In genomic region chr1:167650266-167651160, GRCh38 we compare ENCODE assay signal across 2 cellular contexts.
TF ChIP-seq lines count a peak whose summit lies in the region.

No MANE protein-coding gene starts in this region.

TF ChIP-seq in H1, 55 proteins besides CTCF, POLR2A, EP300 and RAD21 (continued from another document):
- TF ChIP-seq NANOG (IDR thresholded peaks at IDR 0.05; ENCODE audit: insufficient read depth, low read depth, low read length, poor library complexity, severe bottlenecking) (no peak), BCL11A (IDR thresholded peaks at IDR 0.05; ENCODE audit: low read depth in 2 of 2, low read length in 2 of 2) (no peak), NRF1 (IDR thresholded peaks at IDR 0.05; ENCODE audit: low read depth, low read length) (no peak), CHD7 (IDR thresholded peaks at IDR 0.05; ENCODE audit: insufficient replicate concordance, low read length) (no peak), USF2 (IDR thresholded peaks at IDR 0.05; ENCODE audit: low read length) (no peak), E2F6 (IDR thresholded peaks at IDR 0.05) (no peak), SIN3A (conservative IDR thresholded peaks at IDR 0.05 in 1 of 2, IDR thresholded peaks at IDR 0.05 in 1 of 2; ENCODE audit: low read depth in 1 of 2, low read length in 2 of 2) (no peak), CHD2 (IDR thresholded peaks at IDR 0.05; ENCODE audit: low read length) (no peak), KDM5A (IDR thresholded peaks at IDR 0.05; ENCODE audit: low read length) (no peak), FOSL1 (IDR thresholded peaks at IDR 0.05; ENCODE audit: insufficient read depth, low read depth, low read length) (no peak), TEAD4 (IDR thresholded peaks at IDR 0.05; ENCODE audit: low read depth, low read length) (no peak), RFX5 (IDR thresholded peaks at IDR 0.05; ENCODE audit: borderline replicate concordance, low read depth, low read length) (no peak)
TF ChIP-seq in H1: peak in this region for 0.

TF ChIP-seq in SK-N-SH, 30 proteins besides CTCF, POLR2A, EP300 and RAD21 (continued from another document):
- TF ChIP-seq, protein P1, sequence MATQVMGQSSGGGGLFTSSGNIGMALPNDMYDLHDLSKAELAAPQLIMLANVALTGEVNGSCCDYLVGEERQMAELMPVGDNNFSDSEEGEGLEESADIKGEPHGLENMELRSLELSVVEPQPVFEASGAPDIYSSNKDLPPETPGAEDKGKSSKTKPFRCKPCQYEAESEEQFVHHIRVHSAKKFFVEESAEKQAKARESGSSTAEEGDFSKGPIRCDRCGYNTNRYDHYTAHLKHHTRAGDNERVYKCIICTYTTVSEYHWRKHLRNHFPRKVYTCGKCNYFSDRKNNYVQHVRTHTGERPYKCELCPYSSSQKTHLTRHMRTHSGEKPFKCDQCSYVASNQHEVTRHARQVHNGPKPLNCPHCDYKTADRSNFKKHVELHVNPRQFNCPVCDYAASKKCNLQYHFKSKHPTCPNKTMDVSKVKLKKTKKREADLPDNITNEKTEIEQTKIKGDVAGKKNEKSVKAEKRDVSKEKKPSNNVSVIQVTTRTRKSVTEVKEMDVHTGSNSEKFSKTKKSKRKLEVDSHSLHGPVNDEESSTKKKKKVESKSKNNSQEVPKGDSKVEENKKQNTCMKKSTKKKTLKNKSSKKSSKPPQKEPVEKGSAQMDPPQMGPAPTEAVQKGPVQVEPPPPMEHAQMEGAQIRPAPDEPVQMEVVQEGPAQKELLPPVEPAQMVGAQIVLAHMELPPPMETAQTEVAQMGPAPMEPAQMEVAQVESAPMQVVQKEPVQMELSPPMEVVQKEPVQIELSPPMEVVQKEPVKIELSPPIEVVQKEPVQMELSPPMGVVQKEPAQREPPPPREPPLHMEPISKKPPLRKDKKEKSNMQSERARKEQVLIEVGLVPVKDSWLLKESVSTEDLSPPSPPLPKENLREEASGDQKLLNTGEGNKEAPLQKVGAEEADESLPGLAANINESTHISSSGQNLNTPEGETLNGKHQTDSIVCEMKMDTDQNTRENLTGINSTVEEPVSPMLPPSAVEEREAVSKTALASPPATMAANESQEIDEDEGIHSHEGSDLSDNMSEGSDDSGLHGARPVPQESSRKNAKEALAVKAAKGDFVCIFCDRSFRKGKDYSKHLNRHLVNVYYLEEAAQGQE (IDR thresholded peaks at IDR 0.05; ENCODE audit: low read depth, low read length): no peak
- TF ChIP-seq RXRA (IDR thresholded peaks at IDR 0.05; ENCODE audit: borderline replicate concordance, low read depth) (no peak), RCOR1 (IDR thresholded peaks at IDR 0.05; ENCODE audit: low read length) (no peak), TEAD4 (IDR thresholded peaks at IDR 0.05; ENCODE audit: borderline replicate concordance, insufficient read depth) (no peak)
TF ChIP-seq in SK-N-SH: peak in this region for 0.
